In genomic region chr6:97524846-97525245, GRCh38 we compare ENCODE assay signal across 16 cellular contexts.
DNase-seq lines count a peak whose midpoint lies in the region; ATAC-seq and TF ChIP-seq lines count a peak whose summit lies in the region.
"Had no signal": no experiment of that assay in that cellular context is flagged by ENCODE, and none has a peak within 500 bp of the region (broad histone marks: within the 10 kb centered on the region; RNA-seq: fewer than 3 reads in every experiment).

No MANE protein-coding gene starts in this region.

- no peaks in the 10 kb centered on the region for H3K4me1 ChIP-seq in PC-3 (ENCODE audit: insufficient read depth, low read length)
- no peaks in the 10 kb centered on the region for H3K4me1 ChIP-seq in tibial artery
- H3K4me1 ChIP-seq: right atrium auricular region, uterus had no signal

- DNase-seq in A172 (ENCODE audit: low spot score) (peak; percentile 17), M059J (ENCODE audit: low read depth) (peak; percentile 53), PC-3 (peak; percentile 2), iPS DF 4.7 (ENCODE audit: extremely low read depth, low spot score) (peak; percentile 49), tibial artery (no peak), NCI-H2196 treated with DMSO at 0.1 percent for 48 hours (lab: John Stamatoyannopoulos, UW; ENCODE audit: unreplicated experiment) (no peak)
- DNase-seq: activated CD4-positive, alpha-beta T cell treated with anti-CD3 and anti-CD28 coated beads for 4 hours; activated effector memory CD4-positive, alpha-beta T cell treated with Interleukin-2 at 50 U/mL for 16 hours; foreskin fibroblast; MV-4-11; SHP77 treated with DMSO at 0.1 percent for 48 hours; uterus had no signal

- no peaks in the 10 kb centered on the region for H3K9me2 ChIP-seq in PC-3 (replicated peaks; ENCODE audit: low read length)

- no peaks in the 10 kb centered on the region for H3K36me3 ChIP-seq in PC-3 (ENCODE audit: low read depth, low read length)
- no peaks in the 10 kb centered on the region for H3K36me3 ChIP-seq in tibial artery
- H3K36me3 ChIP-seq: right atrium auricular region, uterus had no signal

- H3K27me3 ChIP-seq in PC-3 (ENCODE audit: low read length) (peaks cover 5% of the 10 kb centered on the region; the same call in 1 of the 2 replicates), tibial artery (no peaks in the 10 kb centered on the region)
- H3K27me3 ChIP-seq: right atrium auricular region, uterus had no signal

- intact Hi-C loops in PC-3 (cut with micrococcal nuclease) = no loop called here
- intact Hi-C loops in tibial artery (cut with DNase I; ENCODE audit: low total_unique reads) = no loop called here

- no peaks in the 10 kb centered on the region for H4K20me1 ChIP-seq in PC-3 (ENCODE audit: low read length)

- POLR2A ChIA-PET in PC-3 (lab: Charles Lee; ENCODE audit: unreplicated experiment) = interaction anchor here (0.6 kb wide), 1 partner anchor 149 kb away, joined by 4 read pairs; no protein-coding TSS in a partner anchor

- CTCF ChIA-PET in PC-3 (lab: Charles Lee) = no interaction called here

- no peak overlapping the region for H3K4me2 ChIP-seq in PC-3 (ENCODE audit: low read length)

- no peak for TF ChIP-seq CTCF in PC-3 (conservative IDR thresholded peaks at IDR 0.05; ENCODE audit: low read depth, low read length)
- no peak for TF ChIP-seq CTCF in tibial artery (IDR thresholded peaks at IDR 0.05)

- no peak overlapping the region for H3K9ac ChIP-seq in PC-3 (ENCODE audit: low read length)

- no peaks in the 10 kb centered on the region for H3K79me2 ChIP-seq in PC-3 (ENCODE audit: low read length)

- BruUV-seq in PC-3 (replicated peaks; lab: Mats Ljungman, UMichigan) = no TSS peak

- H3F3A ChIP-seq in PC-3 (ENCODE audit: low read length, unreplicated experiment) = no peaks in the 10 kb centered on the region

- no peak overlapping the region for H2AFZ ChIP-seq in PC-3 (ENCODE audit: low read length)

- no peak for ATAC-seq in PC-3
- no peak for ATAC-seq in HG03460 (IDR thresholded peaks at IDR 0.05; ENCODE audit: unreplicated experiment)
- ATAC-seq in GM21737 (IDR thresholded peaks at IDR 0.05; ENCODE audit: unreplicated experiment) = no peak

- H3K9me3 ChIP-seq in PC-3 (ENCODE audit: low read length) (no peaks in the 10 kb centered on the region), tibial artery (no peaks in the 10 kb centered on the region)
- H3K9me3 ChIP-seq: uterus had no signal

- H3K4me3 ChIP-seq in PC-3 (ENCODE audit: low read length) = no peak overlapping the region
- no peak overlapping the region for H3K4me3 ChIP-seq in tibial artery
- H3K4me3 ChIP-seq: lung, right atrium auricular region, uterus had no signal

- no peak overlapping the region for H3K27ac ChIP-seq in PC-3 (ENCODE audit: low read length)
- no peak overlapping the region for H3K27ac ChIP-seq in tibial artery
- H3K27ac ChIP-seq: right atrium auricular region, uterus had no signal

Comparison
In these comparisons a context has a peak if more than half of its experiments do, and no peak if none do; other contexts are left out.
1. DNase-seq: peak in A172 (single experiment), M059J (single experiment), PC-3 (single experiment) and iPS DF 4.7 (single experiment); none in tibial artery (0 of 2) and NCI-H2196 treated with DMSO at 0.1 percent for 48 hours (single experiment).